ENCODE assay signal across 1 cellular context in genomic region chr12:50614167-50614762, GRCh38.
TF ChIP-seq lines count a peak whose summit lies in the region.

No MANE protein-coding gene starts in this region.

TF ChIP-seq in WTC11, 78 proteins besides CTCF, POLR2A, EP300 and RAD21 (continued from another document):
- no peak for TF ChIP-seq PRDM15 (CRISPR knock-in tag; IDR thresholded peaks at IDR 0.05)
- TF ChIP-seq KAT7 (CRISPR knock-in tag; IDR thresholded peaks at IDR 0.05; ENCODE audit: borderline replicate concordance): no peak
- no peak for TF ChIP-seq ZNF317 (CRISPR knock-in tag; IDR thresholded peaks at IDR 0.05; ENCODE audit: borderline replicate concordance, low read depth)
- TF ChIP-seq ZBTB21 (CRISPR knock-in tag; IDR thresholded peaks at IDR 0.05; ENCODE audit: borderline replicate concordance): no peak
- TF ChIP-seq ARID4B (CRISPR knock-in tag; IDR thresholded peaks at IDR 0.05; ENCODE audit: borderline replicate concordance): no peak
- no peak for TF ChIP-seq NFATC4 (CRISPR knock-in tag; IDR thresholded peaks at IDR 0.05)
- TF ChIP-seq NR3C1 (CRISPR knock-in tag; conservative IDR thresholded peaks at IDR 0.05; ENCODE audit: low read depth): no peak
